ENCODE assay signal across 9 cellular contexts in genomic region chr17:39576187-39576586, GRCh38. TPM values are rescaled to one million over a fixed set of nuclear protein-coding genes. Genes with fewer than 3 reads are reported as not detected.
DNase-seq lines count a peak whose midpoint lies in the region; ATAC-seq, FAIRE-seq and TF ChIP-seq lines count a peak whose summit lies in the region.
"Had no signal": no experiment of that assay in that cellular context is flagged by ENCODE, and none has a peak within 500 bp of the region (broad histone marks: within the 10 kb centered on the region; RNA-seq: fewer than 3 reads in every experiment).

No MANE protein-coding gene starts in this region.

- H3K9me1 ChIP-seq in K562 (ENCODE audit: control insufficient read depth, insufficient read depth, low read length) = peaks cover 4% of the 10 kb centered on the region

- H3K4me1 ChIP-seq in Loucy (ENCODE audit: insufficient read depth, low read length, poor library complexity, severe bottlenecking) (no peaks in the 10 kb centered on the region), K562 (replicated peaks in 1 of 2; ENCODE audit: control insufficient read depth in 2 of 2, insufficient read depth in 2 of 2, low read length in 2 of 2) (peaks cover 0 to 12% of the 10 kb centered on the region in 2 experiments; a peak in 2 of 5 replicates)

- H3K4me2 ChIP-seq in Loucy (ENCODE audit: low read depth, low read length, poor library complexity, severe bottlenecking) = no peak overlapping the region
- H3K4me2 ChIP-seq in K562 (ENCODE audit: insufficient read depth, low read length) = no peak overlapping the region

- TF ChIP-seq POLR2A in K562 (conservative IDR thresholded peaks at IDR 0.05) = no peak

- H3K9ac ChIP-seq in Loucy (ENCODE audit: low read depth, low read length, poor library complexity, severe bottlenecking) (no peak overlapping the region), K562 (ENCODE audit: insufficient read depth in 1 of 2, low read depth in 2 of 2, low read length in 2 of 2) (no peak overlapping the region)

- ATAC-seq in K562 = peak; percentile 41; the same call in 1 of the 3 replicates
- ATAC-seq in HG02970 (IDR thresholded peaks at IDR 0.05; ENCODE audit: low FRiP score, unreplicated experiment) = no peak
- ATAC-seq in HG02588 (IDR thresholded peaks at IDR 0.05; ENCODE audit: unreplicated experiment) = no peak
- ATAC-seq: activated T-helper 17 cell treated with anti-CD3 and anti-CD28 coated beads, Interleukin-2, amount 50 U/mL, for 72 hours had no signal

- 17% methylated on average over 4 of the region's 7 CpGs for WGBS in K562 (ENCODE audit: insufficient coverage, low coverage, missing lambda C conversion rate)

- CTCF ChIA-PET in K562 (lab: Yijun Ruan, JAX; ENCODE audit: low intra/inter-chr PET ratio) = no interaction called here

- H3K27me3 ChIP-seq in Loucy (ENCODE audit: insufficient read depth, low read length, poor library complexity, severe bottlenecking) = no peaks in the 10 kb centered on the region
- H3K27me3 ChIP-seq in K562 (ENCODE audit: control insufficient read depth in 2 of 2, insufficient read depth in 2 of 2, low read length in 2 of 2) = peaks cover 17 to 40% of the 10 kb centered on the region in 2 experiments

- H3K4me3 ChIP-seq in Loucy (ENCODE audit: low read length, poor library complexity, severe bottlenecking) (no peak overlapping the region), K562 (no peak overlapping the region)

- H2AFZ ChIP-seq in Loucy (ENCODE audit: low read length) = no peak overlapping the region; the same call in 1 of the 2 replicates
- no peak overlapping the region for H2AFZ ChIP-seq in K562 (ENCODE audit: low read depth, low read length)

- peaks cover 21% of the 10 kb centered on the region for H3K27me3 Mint-ChIP-seq in osteocyte (ENCODE audit: unreplicated experiment)
- peaks cover 10% of the 10 kb centered on the region for H3K27me3 Mint-ChIP-seq in T-helper 2 cell treated with Interferon-gamma antibody and Interleukin-4, amounts not matched to agents 5 μg/mL and 100 μg/mL, for 36 hours (ENCODE audit: low read depth)
- H3K27me3 Mint-ChIP-seq: activated T-helper 17 cell treated with anti-CD3 and anti-CD28 coated beads, Interleukin-2, amount 50 U/mL, for 72 hours had no signal

- H3K27ac Mint-ChIP-seq in osteocyte (ENCODE audit: unreplicated experiment) = no peak overlapping the region
- H3K27ac Mint-ChIP-seq in T-helper 2 cell treated with Interferon-gamma antibody and Interleukin-4, amounts not matched to agents 5 μg/mL and 100 μg/mL, for 36 hours = no peak overlapping the region
- H3K27ac Mint-ChIP-seq: activated T-helper 17 cell treated with anti-CD3 and anti-CD28 coated beads, Interleukin-2, amount 50 U/mL, for 72 hours had no signal

- TF ChIP-seq CTCF in Loucy (conservative IDR thresholded peaks at IDR 0.05; ENCODE audit: low read length) (peak; percentile 68), K562 (IDR thresholded peaks at IDR 0.05 in 2 of 3, conservative IDR thresholded peaks at IDR 0.05 in 1 of 3; ENCODE audit: insufficient read depth in 2 of 3, low read depth in 1 of 3, low read length in 3 of 3) (peak; percentile 29 to 51 (median 38); a peak in 4 of 6 replicates), osteocyte (IDR thresholded peaks at IDR 0.05) (peak; percentile 63)

- no peak for TF ChIP-seq EP300 in K562 (IDR thresholded peaks at IDR 0.05; ENCODE audit: low read length)

- DNase-seq in NCI-H526 (lab: John Stamatoyannopoulos, UW) = peak; percentile 53 to 69
- DNase-seq in NCI-H526 treated with DMSO at 0.1 percent for 48 hours (lab: John Stamatoyannopoulos, UW) = no peak
- DNase-seq in K562 (ENCODE audit: extremely low read depth in 1 of 4, low spot score in 3 of 4) = no peak
- DNase-seq in osteocyte (ENCODE audit: extremely low spot score, unreplicated experiment) = no peak
- no peak for DNase-seq in T-helper 2 cell treated with Interferon-gamma antibody and Interleukin-4, amounts not matched to agents 5 μg/mL and 100 μg/mL, for 36 hours (ENCODE audit: low spot score)

- H3K79me2 ChIP-seq in Loucy (ENCODE audit: insufficient read depth, low read length) (no peaks in the 10 kb centered on the region), K562 (ENCODE audit: control insufficient read depth, insufficient read depth, low read length) (no peaks in the 10 kb centered on the region)

- intact Hi-C loops in K562 (cut with micrococcal nuclease) = no loop called here

- H3K27ac ChIP-seq in K562 (ENCODE audit: extremely low read depth, low read depth, low read length) = no peak overlapping the region

- H3K4me1 Mint-ChIP-seq in osteocyte (ENCODE audit: unreplicated experiment) = peaks cover 9% of the 10 kb centered on the region
- peaks cover 4% of the 10 kb centered on the region for H3K4me1 Mint-ChIP-seq in T-helper 2 cell treated with Interferon-gamma antibody and Interleukin-4, amounts not matched to agents 5 μg/mL and 100 μg/mL, for 36 hours (ENCODE audit: low read depth)
- H3K4me1 Mint-ChIP-seq: activated T-helper 17 cell treated with anti-CD3 and anti-CD28 coated beads, Interleukin-2, amount 50 U/mL, for 72 hours had no signal

- BruUV-seq in K562 (replicated peaks; lab: Mats Ljungman, UMichigan) = no TSS peak

- H3K9me2 ChIP-seq in Loucy (replicated peaks; ENCODE audit: low read depth, low read length) = no peaks in the 10 kb centered on the region

- TF ChIP-seq RAD21 in K562 (CRISPR knock-in tag; conservative IDR thresholded peaks at IDR 0.05 in 1 of 2, IDR thresholded peaks at IDR 0.05 in 1 of 2) = no peak

- H3F3A ChIP-seq in Loucy (ENCODE audit: low read depth) = no peaks in the 10 kb centered on the region

- H3K9me3 ChIP-seq in Loucy (ENCODE audit: insufficient read depth, low read depth, low read length) (peaks cover 3% of the 10 kb centered on the region; the same call in 1 of the 2 replicates), K562 (replicated peaks; ENCODE audit: control insufficient read depth, insufficient read depth, low read depth, low read length) (0 out of 2 replicates have a peak, but pooled peaks cover 2% of the 10 kb centered on the region)

- POLR2A ChIA-PET in K562 (lab: Yijun Ruan, JAX) = interaction anchor here (0.8 to 0.9 kb wide), 2 partner anchors 11 to 13 kb away, joined by 3 to 4 read pairs; no protein-coding TSS in a partner anchor

- no peak overlapping the region for H3K4me3 Mint-ChIP-seq in osteocyte (ENCODE audit: unreplicated experiment)
- H3K4me3 Mint-ChIP-seq in T-helper 2 cell treated with Interferon-gamma antibody and Interleukin-4, amounts not matched to agents 5 μg/mL and 100 μg/mL, for 36 hours = no peak overlapping the region
- H3K4me3 Mint-ChIP-seq: activated T-helper 17 cell treated with anti-CD3 and anti-CD28 coated beads, Interleukin-2, amount 50 U/mL, for 72 hours had no signal

- no peaks in the 10 kb centered on the region for H4K20me1 ChIP-seq in Loucy (ENCODE audit: insufficient read depth, low read length, poor library complexity, severe bottlenecking)
- 0 out of 2 replicates have a peak, but pooled peaks cover 7% of the 10 kb centered on the region for H4K20me1 ChIP-seq in K562 (replicated peaks; ENCODE audit: control insufficient read depth, insufficient read depth, low read length)

- H3K36me3 ChIP-seq in Loucy (ENCODE audit: insufficient read depth, low read length) = no peaks in the 10 kb centered on the region
- no peaks in the 10 kb centered on the region for H3K36me3 ChIP-seq in K562 (ENCODE audit: control insufficient read depth, insufficient read depth, low read length)

- in situ Hi-C loops in K562 (cut with MboI) = no loop called here

- H3K9me3 Mint-ChIP-seq in osteocyte (ENCODE audit: unreplicated experiment) = peaks cover 5% of the 10 kb centered on the region
- peaks cover 5% of the 10 kb centered on the region for H3K9me3 Mint-ChIP-seq in T-helper 2 cell treated with Interferon-gamma antibody and Interleukin-4, amounts not matched to agents 5 μg/mL and 100 μg/mL, for 36 hours

- no peak for FAIRE-seq in K562 (lab: Jason Lieb, UNC)

- H3K36me3 Mint-ChIP-seq in osteocyte (ENCODE audit: unreplicated experiment) = peaks cover 6% of the 10 kb centered on the region
- H3K36me3 Mint-ChIP-seq in T-helper 2 cell treated with Interferon-gamma antibody and Interleukin-4, amounts not matched to agents 5 μg/mL and 100 μg/mL, for 36 hours (ENCODE audit: low read depth) = peaks cover 12% of the 10 kb centered on the region

RNA-seq across cellular contexts. Expression of gene NEUROD2, which starts 31.5 kb away (rescaled TPM):
- not detected in 2 replicates for total RNA-seq in K562 (2011; cell fraction: chromatin; rRNA removed; ENCODE audit: low replicate concordance)
- not detected in 2 replicates for total RNA-seq in K562 (2011; cell fraction: nucleolus; rRNA removed)
- total RNA-seq in K562 (2011; cell fraction: nucleoplasm; rRNA removed) = not detected in 2 replicates
- total RNA-seq in K562 (2014; rRNA removed) (not detected in 2 replicates), K562 (2014; rRNA removed; fragmentation: Illumina TruSeq; extraction: Trizol) (not detected in 2 replicates), K562 (2015; rRNA removed; fragmentation: Illumina TruSeq; extraction: Trizol) (not detected in 2 replicates), K562 (2021) (not detected in 2 replicates), osteocyte (not detected in 2 replicates)
- polyA plus RNA-seq in K562 (2011; rRNA removed) (not detected in 2 replicates), K562 (2014; fragmentation: Illumina TruSeq; extraction: Trizol) (not detected in 2 replicates), K562 (2014; fragmentation: Nextera tagmentation; extraction: Ambion mirVana) (not detected), K562 (2014; rRNA removed) (not detected in 2 replicates)
- polyA plus RNA-seq in K562 (2011; cell fraction: cytosol; rRNA removed) = not detected in 2 replicates
- not detected in 2 replicates for polyA plus RNA-seq in K562 (2011; cell fraction: nucleus; rRNA removed)
- polyA plus RNA-seq in K562 (2012) = 0.01 TPM in 1 of 2 replicates, not detected in the other
- not detected in 2 replicates for polyA minus RNA-seq in K562 (2011; rRNA and poly(A)+ RNA removed)
- not detected in 2 replicates for polyA minus RNA-seq in K562 (2011; cell fraction: cytosol; rRNA and poly(A)+ RNA removed)
- polyA minus RNA-seq in K562 (2011; cell fraction: nucleus; rRNA and poly(A)+ RNA removed) = not detected in 2 replicates
- total RNA-seq: activated T-helper 17 cell treated with anti-CD3 and anti-CD28 coated beads, Interleukin-2, amount 50 U/mL, for 72 hours had no signal

RNA-seq across cellular contexts. Expression of gene PPP1R1B, which starts 50.6 kb away (rescaled TPM):
- not detected in 2 replicates for total RNA-seq in K562 (2011; cell fraction: chromatin; rRNA removed; ENCODE audit: low replicate concordance)
- total RNA-seq in K562 (2011; cell fraction: nucleolus; rRNA removed) = not detected in 2 replicates
- total RNA-seq in K562 (2011; cell fraction: nucleoplasm; rRNA removed) = not detected in 2 replicates
- total RNA-seq in K562 (2014; rRNA removed) (not detected in 2 replicates), K562 (2014; rRNA removed; fragmentation: Illumina TruSeq; extraction: Trizol) (0.07 TPM in 1 of 2 replicates, not detected in the other), K562 (2015; rRNA removed; fragmentation: Illumina TruSeq; extraction: Trizol) (not detected in 2 replicates), K562 (2021) (0.18 TPM in 1 of 2 replicates, not detected in the other), osteocyte (4.5 and 6.0 TPM in 2 replicates)
- polyA plus RNA-seq in K562 (2011; rRNA removed) (0.10 TPM in 1 of 2 replicates, not detected in the other), K562 (2014; fragmentation: Illumina TruSeq; extraction: Trizol) (0.10 TPM in 1 of 2 replicates, not detected in the other), K562 (2014; fragmentation: Nextera tagmentation; extraction: Ambion mirVana) (under 1 TPM in 1 of 2 experiments, not detected in 1; 0.07 TPM), K562 (2014; rRNA removed) (not detected in 2 replicates)
- polyA plus RNA-seq in K562 (2011; cell fraction: cytosol; rRNA removed) = 0.15 TPM in 1 of 2 replicates, not detected in the other
- polyA plus RNA-seq in K562 (2011; cell fraction: nucleus; rRNA removed) = 0.07 TPM in 1 of 2 replicates, not detected in the other
- 0.06 and 0.14 TPM in 2 replicates for polyA plus RNA-seq in K562 (2012)
- polyA minus RNA-seq in K562 (2011; rRNA and poly(A)+ RNA removed) = not detected in 2 replicates
- polyA minus RNA-seq in K562 (2011; cell fraction: cytosol; rRNA and poly(A)+ RNA removed) = not detected in 2 replicates
- not detected in 2 replicates for polyA minus RNA-seq in K562 (2011; cell fraction: nucleus; rRNA and poly(A)+ RNA removed)
- total RNA-seq: activated T-helper 17 cell treated with anti-CD3 and anti-CD28 coated beads, Interleukin-2, amount 50 U/mL, for 72 hours had no signal

Comparison
In these comparisons a context has a peak if more than half of its experiments do, and no peak if none do; other contexts are left out.
1. DNase-seq: peak in NCI-H526 (2 of 2); none in NCI-H526 treated with DMSO at 0.1 percent for 48 hours (single experiment), K562 (0 of 4), osteocyte (single experiment) and T-helper 2 cell treated with Interferon-gamma antibody and Interleukin-4, amounts not matched to agents 5 μg/mL and 100 μg/mL, for 36 hours (single experiment).
2. Peak in every context shown above with its lines, with median percentiles within 50 percentile points of each other: CTCF ChIP-seq.